ENCODE assay signal across 1 cellular context in the genomic region with DNA sequence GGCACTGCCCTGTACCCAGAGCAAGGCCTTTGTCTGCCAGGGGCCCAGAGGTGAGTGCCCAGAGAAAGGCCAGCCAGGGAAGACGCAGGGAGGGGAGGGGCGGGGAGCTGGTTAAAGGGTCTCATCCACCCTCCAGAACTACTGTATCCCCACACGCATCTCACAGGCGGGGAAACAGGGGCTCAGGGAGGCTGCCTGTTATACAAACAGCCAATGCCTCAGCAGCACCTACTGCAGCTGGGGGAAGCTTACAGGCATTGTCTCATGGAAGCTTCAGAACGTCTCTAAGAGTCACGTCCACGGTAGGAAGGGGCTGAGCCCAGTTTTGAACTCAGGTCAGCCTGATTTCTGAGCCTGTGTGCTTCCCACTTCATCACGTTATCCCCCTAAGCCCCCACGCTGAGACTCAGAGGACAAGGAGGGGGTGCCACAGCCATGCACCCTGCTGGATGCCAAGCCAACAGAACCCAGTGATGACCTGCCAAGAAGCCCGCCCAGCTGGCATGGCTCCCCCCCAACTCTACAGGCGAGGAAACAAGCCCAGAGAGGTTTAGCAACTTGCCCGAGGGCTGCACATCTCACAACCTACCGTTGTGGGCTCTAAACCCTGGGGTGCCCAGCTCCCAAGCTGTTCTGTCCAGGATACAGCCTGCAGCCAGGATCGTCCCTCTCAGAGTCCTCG.
TF ChIP-seq lines count a peak whose summit lies in the region.

No MANE protein-coding gene starts in this region.

TF ChIP-seq in IMR-90, 13 proteins besides CTCF, POLR2A, EP300 and RAD21 (continued from another document):
- TF ChIP-seq, protein P1, sequence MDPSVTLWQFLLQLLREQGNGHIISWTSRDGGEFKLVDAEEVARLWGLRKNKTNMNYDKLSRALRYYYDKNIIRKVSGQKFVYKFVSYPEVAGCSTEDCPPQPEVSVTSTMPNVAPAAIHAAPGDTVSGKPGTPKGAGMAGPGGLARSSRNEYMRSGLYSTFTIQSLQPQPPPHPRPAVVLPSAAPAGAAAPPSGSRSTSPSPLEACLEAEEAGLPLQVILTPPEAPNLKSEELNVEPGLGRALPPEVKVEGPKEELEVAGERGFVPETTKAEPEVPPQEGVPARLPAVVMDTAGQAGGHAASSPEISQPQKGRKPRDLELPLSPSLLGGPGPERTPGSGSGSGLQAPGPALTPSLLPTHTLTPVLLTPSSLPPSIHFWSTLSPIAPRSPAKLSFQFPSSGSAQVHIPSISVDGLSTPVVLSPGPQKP (IDR thresholded peaks at IDR 0.05; ENCODE audit: borderline replicate concordance, low read depth, low read length) = no peak
- TF ChIP-seq FOS (IDR thresholded peaks at IDR 0.05; ENCODE audit: low read depth, low read length) = no peak
- TF ChIP-seq CHD1 (IDR thresholded peaks at IDR 0.05; ENCODE audit: low read depth, low read length) = no peak
- no peak for TF ChIP-seq RFX5 (IDR thresholded peaks at IDR 0.05; ENCODE audit: low read depth, low read length)
- TF ChIP-seq SMC3 (IDR thresholded peaks at IDR 0.05; ENCODE audit: low read depth, low read length) = no peak
- TF ChIP-seq RCOR1 (IDR thresholded peaks at IDR 0.05; ENCODE audit: insufficient replicate concordance, low read length) = no peak
- TF ChIP-seq NFE2L2 (IDR thresholded peaks at IDR 0.05; ENCODE audit: low read depth, low read length) = no peak
- no peak for TF ChIP-seq BHLHE40 (IDR thresholded peaks at IDR 0.05; ENCODE audit: low read depth, low read length)
- TF ChIP-seq MXI1 (IDR thresholded peaks at IDR 0.05; ENCODE audit: borderline replicate concordance, low read depth, low read length) = no peak
